In genomic region chr12:94148841-94149780, GRCh38 we compare ENCODE assay signal across 8 cellular contexts. TPM values are rescaled to one million over a fixed set of nuclear protein-coding genes. Genes with fewer than 3 reads are reported as not detected.
DNase-seq lines count a peak whose midpoint lies in the region; ATAC-seq, FAIRE-seq and TF ChIP-seq lines count a peak whose summit lies in the region.

No MANE protein-coding gene starts in this region.

- peak overlapping the region; percentile 32 for H3K4me2 ChIP-seq in parathyroid adenoma (ENCODE audit: low read length)

- peak overlapping the region; percentile 47 for H3K27ac Mint-ChIP-seq in activated T-helper 2 cell treated with anti-CD3 and anti-CD28 coated beads, Interferon-gamma antibody, Interleukin-2, Interleukin-4, amounts not matched to agents 10 μg/mL and 5 μg/mL and 100 μg/mL, durations not matched to agents 14 hours and 24 hours and 36 hours

- peak overlapping the region; percentile 17 for H3K4me3 ChIP-seq in parathyroid adenoma (ENCODE audit: low read depth, low read length)

- H2AFZ ChIP-seq in parathyroid adenoma, result peak overlapping the region; percentile 44

- no peaks in the 10 kb centered on the region for H3K79me2 ChIP-seq in parathyroid adenoma

- H3K9me3 ChIP-seq in parathyroid adenoma (ENCODE audit: control insufficient read depth, low read length), result no peaks in the 10 kb centered on the region

- H3K9ac ChIP-seq in parathyroid adenoma, result no peak overlapping the region

- H3K27ac ChIP-seq in 22Rv1 (no peak overlapping the region), parathyroid adenoma (no peak overlapping the region)

- peaks cover 16% of the 10 kb centered on the region for H3K36me3 Mint-ChIP-seq in activated T-helper 2 cell treated with anti-CD3 and anti-CD28 coated beads, Interferon-gamma antibody, Interleukin-2, Interleukin-4, amounts not matched to agents 10 μg/mL and 5 μg/mL and 100 μg/mL, durations not matched to agents 14 hours and 24 hours and 36 hours (ENCODE audit: low read depth)

- no peaks in the 10 kb centered on the region for H3K27me3 ChIP-seq in parathyroid adenoma (ENCODE audit: control insufficient read depth, insufficient read depth, low read length)

- ATAC-seq in HG02852 (IDR thresholded peaks at IDR 0.05; ENCODE audit: unreplicated experiment), result peak; percentile 29

- FAIRE-seq in GM12892 (lab: Jason Lieb, UNC), result peak; percentile 86

- peak overlapping the region; percentile 87 for H3K4me3 Mint-ChIP-seq in activated T-helper 2 cell treated with anti-CD3 and anti-CD28 coated beads, Interferon-gamma antibody, Interleukin-2, Interleukin-4, amounts not matched to agents 10 μg/mL and 5 μg/mL and 100 μg/mL, durations not matched to agents 14 hours and 24 hours and 36 hours (ENCODE audit: low read depth)

- TF ChIP-seq CTCF in 22Rv1 (IDR thresholded peaks at IDR 0.05) (peak; percentile 48), parathyroid adenoma (IDR thresholded peaks at IDR 0.05) (no peak)

- H3K9me3 Mint-ChIP-seq in activated T-helper 2 cell treated with anti-CD3 and anti-CD28 coated beads, Interferon-gamma antibody, Interleukin-2, Interleukin-4, amounts not matched to agents 10 μg/mL and 5 μg/mL and 100 μg/mL, durations not matched to agents 14 hours and 24 hours and 36 hours, result no peaks in the 10 kb centered on the region

- H3K27me3 Mint-ChIP-seq in activated T-helper 2 cell treated with anti-CD3 and anti-CD28 coated beads, Interferon-gamma antibody, Interleukin-2, Interleukin-4, amounts not matched to agents 10 μg/mL and 5 μg/mL and 100 μg/mL, durations not matched to agents 14 hours and 24 hours and 36 hours (ENCODE audit: low read depth), result peaks cover 47% of the 10 kb centered on the region

- H3K4me1 ChIP-seq in parathyroid adenoma, result no peaks in the 10 kb centered on the region

- DNase-seq in GM12892 (ENCODE audit: insufficient read length) (peak; percentile 61), NCI-H345 treated with DMSO at 0.1 percent for 48 hours (lab: John Stamatoyannopoulos, UW; ENCODE audit: unreplicated experiment) (peak; percentile 41), globus pallidus (ENCODE audit: low spot score) (peak; percentile 24)
- DNase-seq in activated T-helper 2 cell treated with anti-CD3 and anti-CD28 coated beads, Interferon-gamma antibody, Interleukin-2, Interleukin-4, amounts not matched to agents 10 μg/mL and 5 μg/mL and 100 μg/mL, durations not matched to agents 14 hours and 24 hours and 36 hours (ENCODE audit: low spot score), result peak; percentile 40
- no peak for DNase-seq in effector CD8-positive, alpha-beta T cell (lab: John Stamatoyannopoulos, UW)

- H3K4me1 Mint-ChIP-seq in activated T-helper 2 cell treated with anti-CD3 and anti-CD28 coated beads, Interferon-gamma antibody, Interleukin-2, Interleukin-4, amounts not matched to agents 10 μg/mL and 5 μg/mL and 100 μg/mL, durations not matched to agents 14 hours and 24 hours and 36 hours (ENCODE audit: low read depth), result peaks cover 30% of the 10 kb centered on the region

- no peaks in the 10 kb centered on the region for H3K36me3 ChIP-seq in parathyroid adenoma (ENCODE audit: control insufficient read depth, insufficient read depth, low read length)

- no peak for TF ChIP-seq POLR2A in GM12892 (IDR thresholded peaks at IDR 0.05; ENCODE audit: low read depth, low read length)

- intact Hi-C loops in activated T-helper 2 cell treated with anti-CD3 and anti-CD28 coated beads, Interferon-gamma antibody, Interleukin-2, Interleukin-4, amounts not matched to agents 10 μg/mL and 5 μg/mL and 100 μg/mL, durations not matched to agents 14 hours and 24 hours and 36 hours (cut with micrococcal nuclease), result loop anchor here (1.0 to 5.0 kb wide), 8 partner anchors 24 to 493 kb away; partner anchors contain the start of gene CEP83

RNA-seq across cellular contexts. Expression of gene PLXNC1, which starts 0.7 kb away (rescaled TPM):
- polyA plus RNA-seq in GM12892 (2012; ENCODE audit: missing spikeins), result 14.3 TPM
- total RNA-seq in activated T-helper 2 cell treated with anti-CD3 and anti-CD28 coated beads, Interferon-gamma antibody, Interleukin-2, Interleukin-4, amounts not matched to agents 10 μg/mL and 5 μg/mL and 100 μg/mL, durations not matched to agents 14 hours and 24 hours and 36 hours, result 6.6 and 7.2 TPM in 2 replicates
